25 cellular contexts compared by ENCODE assay signal in the genomic region with DNA sequence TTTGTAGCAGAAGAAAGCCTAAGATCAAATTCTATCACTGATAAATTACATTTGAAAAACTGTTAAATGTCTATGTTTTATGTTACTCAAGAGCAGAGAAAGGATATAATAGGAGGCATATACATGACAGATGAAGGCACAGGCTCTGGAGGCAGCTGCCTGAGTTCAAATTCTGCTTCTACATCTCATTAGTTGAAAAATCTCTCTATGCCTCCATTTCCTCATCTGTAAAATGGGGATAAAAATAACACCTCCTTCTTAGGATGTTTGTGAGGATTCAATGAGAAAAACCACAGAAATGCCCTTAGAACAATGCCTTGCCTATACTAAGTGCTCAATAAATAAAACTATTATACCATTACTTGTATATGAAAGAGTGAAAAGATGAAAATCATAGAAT.
"Had no signal": no experiment of that assay in that cellular context is flagged by ENCODE, and none has a peak within 500 bp of the region (broad histone marks: within the 10 kb centered on the region; RNA-seq: fewer than 3 reads in every experiment).

No MANE protein-coding gene starts in this region.

- H3K4me1 ChIP-seq: colonic mucosa, esophagus squamous epithelium, gastroesophageal sphincter, heart left ventricle, left lung, lower lobe of right lung had no signal

- H3K36me3 ChIP-seq: colonic mucosa had no signal

- H3K27ac ChIP-seq: colonic mucosa, epithelial cell of prostate, esophagus squamous epithelium, gastroesophageal sphincter, heart left ventricle, hepatocyte, left lung, lower lobe of right lung had no signal

- H3K27me3 ChIP-seq: colonic mucosa, esophagus squamous epithelium, gastroesophageal sphincter, heart left ventricle, hepatocyte, left lung had no signal

- H3K4me3 ChIP-seq: colonic mucosa, esophagus squamous epithelium, gastroesophageal sphincter, heart left ventricle, hepatocyte, left lung, lower lobe of right lung, mucosa of descending colon had no signal

- H3K4me1 Mint-ChIP-seq: endodermal cell, immature natural killer cell, mesothelial cell of epicardium had no signal

- H3K9me3 Mint-ChIP-seq: dendritic cell treated with granulocyte-macrophage colony-stimulating factor and Interleukin-4, amounts not matched to agents 40 ng/mL and 50 ng/mL, for 4 days; effector memory CD8-positive, alpha-beta T cell; endodermal cell; immature natural killer cell; mesothelial cell of epicardium had no signal

- ATAC-seq: effector memory CD8-positive, alpha-beta T cell; esophagus mucosa; gastroesophageal sphincter; heart left ventricle; left cardiac atrium; left lung; left ventricle myocardium superior; lower lobe of right lung; mucosa of descending colon had no signal

- H3K27ac Mint-ChIP-seq: dendritic cell treated with granulocyte-macrophage colony-stimulating factor and Interleukin-4, amounts not matched to agents 40 ng/mL and 50 ng/mL, for 4 days; effector memory CD8-positive, alpha-beta T cell; endodermal cell; immature natural killer cell; mesothelial cell of epicardium had no signal

- DNase-seq: colonic mucosa; cortex of kidney; effector CD8-positive, alpha-beta T cell; effector memory CD8-positive, alpha-beta T cell; endodermal cell; erythroblast; esophagus squamous epithelium; foreskin fibroblast; heart left ventricle; hypothalamus; immature natural killer cell; islet precursor cell; kidney; left cardiac atrium; left lung; left ventricle myocardium superior; lower lobe of right lung; mesenchymal stem cell; mucosa of descending colon had no signal

- H3K27me3 Mint-ChIP-seq: dendritic cell treated with granulocyte-macrophage colony-stimulating factor and Interleukin-4, amounts not matched to agents 40 ng/mL and 50 ng/mL, for 4 days; effector memory CD8-positive, alpha-beta T cell had no signal

- H3K4me3 Mint-ChIP-seq: dendritic cell treated with granulocyte-macrophage colony-stimulating factor and Interleukin-4, amounts not matched to agents 40 ng/mL and 50 ng/mL, for 4 days; effector memory CD8-positive, alpha-beta T cell; endodermal cell; mesothelial cell of epicardium had no signal

- H3K9me3 ChIP-seq: colonic mucosa, esophagus squamous epithelium, gastroesophageal sphincter, heart left ventricle, left lung, lower lobe of right lung, mucosa of descending colon had no signal
